ENCODE assay signal across 19 cellular contexts in the genomic region with DNA sequence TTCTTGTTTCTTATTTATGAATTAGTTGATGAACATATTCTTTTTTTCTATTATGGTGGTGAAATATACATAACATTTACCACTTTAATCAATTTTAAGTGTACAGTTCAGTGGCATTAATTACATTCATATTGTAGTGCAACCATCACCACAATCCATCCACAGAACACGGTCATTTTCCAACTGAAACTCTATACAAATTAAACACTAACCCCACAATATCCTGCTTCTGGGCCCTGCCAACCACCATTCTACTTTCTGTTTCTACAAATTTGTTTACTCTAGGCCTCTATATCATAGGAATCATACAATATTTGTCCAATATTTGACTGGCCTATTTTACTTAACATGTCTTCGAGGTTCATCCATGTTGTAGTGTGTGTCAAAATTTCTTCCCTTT. TPM values are rescaled to one million over a fixed set of nuclear protein-coding genes. Genes with fewer than 3 reads are reported as not detected.
DNase-seq lines count a peak whose midpoint lies in the region; ATAC-seq and TF ChIP-seq lines count a peak whose summit lies in the region.
"Had no signal": no experiment of that assay in that cellular context is flagged by ENCODE, and none has a peak within 500 bp of the region (broad histone marks: within the 10 kb centered on the region; RNA-seq: fewer than 3 reads in every experiment).

No MANE protein-coding gene starts in this region.

- H3K9me3 ChIP-seq in CD4-positive, CD25-positive, alpha-beta regulatory T cell (ENCODE audit: control insufficient read depth in 2 of 2, low read length in 2 of 2) = no peaks in the 10 kb centered on the region
- H3K9me3 ChIP-seq: A549 had no signal

- H3K36me3 ChIP-seq in CD4-positive, CD25-positive, alpha-beta regulatory T cell (ENCODE audit: control insufficient read depth, insufficient read depth, low read length) = peaks cover 80% of the 10 kb centered on the region

- peak overlapping the region; percentile 17 for H3K4me3 ChIP-seq in CD4-positive, CD25-positive, alpha-beta regulatory T cell (ENCODE audit: low read depth, low read length)
- H3K4me3 ChIP-seq: A549 had no signal

- H3K4me1 ChIP-seq in CD4-positive, CD25-positive, alpha-beta regulatory T cell (ENCODE audit: control insufficient read depth, insufficient read depth, low read length, poor library complexity, severe bottlenecking) = peaks cover 53% of the 10 kb centered on the region

- peak overlapping the region; percentile 15 to 91 (median 67) for H3K27ac Mint-ChIP-seq in CD4-positive, CD25-positive, alpha-beta regulatory T cell
- H3K27ac Mint-ChIP-seq in activated T-helper 1 cell treated with anti-CD3 and anti-CD28 coated beads, Interleukin-12 subunit alpha, Interleukin-12 subunit beta, Interleukin-2, Interleukin-4 antibody, amounts not matched to agents 30 ng/mL and 10 ng/mL and 1 ng/mL, durations not matched to agents 14 hours and 24 hours and 36 hours = peak overlapping the region; percentile 40
- H3K27ac Mint-ChIP-seq in naive thymus-derived CD8-positive, alpha-beta T cell = peak overlapping the region in 7 of 10 donors; percentile 1 to 73 (median 26)
- H3K27ac Mint-ChIP-seq in mesothelial cell of epicardium = no peak overlapping the region

- no peaks in the 10 kb centered on the region for H3K27me3 ChIP-seq in CD4-positive, CD25-positive, alpha-beta regulatory T cell (ENCODE audit: control insufficient read depth, insufficient read depth, low read length)

- H3K4me3 Mint-ChIP-seq in CD4-positive, CD25-positive, alpha-beta regulatory T cell = peak overlapping the region; percentile 0 to 73 (median 40)
- H3K4me3 Mint-ChIP-seq in activated T-helper 1 cell treated with anti-CD3 and anti-CD28 coated beads, Interleukin-12 subunit alpha, Interleukin-12 subunit beta, Interleukin-2, Interleukin-4 antibody, amounts not matched to agents 30 ng/mL and 10 ng/mL and 1 ng/mL, durations not matched to agents 14 hours and 24 hours and 36 hours = no peak overlapping the region
- H3K4me3 Mint-ChIP-seq in naive thymus-derived CD8-positive, alpha-beta T cell = peak overlapping the region in 3 of 10 donors; percentile 0 to 21 (median 11)
- H3K4me3 Mint-ChIP-seq in mesothelial cell of epicardium = no peak overlapping the region

- no peak overlapping the region for H3K27ac ChIP-seq in CD4-positive, CD25-positive, alpha-beta regulatory T cell (ENCODE audit: insufficient read depth, low read length, poor library complexity, severe bottlenecking)
- H3K27ac ChIP-seq: A549, KMS-11 had no signal

- peaks cover 74% of the 10 kb centered on the region for H3K36me3 Mint-ChIP-seq in CD4-positive, CD25-positive, alpha-beta regulatory T cell
- peaks cover 32% of the 10 kb centered on the region for H3K36me3 Mint-ChIP-seq in activated T-helper 1 cell treated with anti-CD3 and anti-CD28 coated beads, Interleukin-12 subunit alpha, Interleukin-12 subunit beta, Interleukin-2, Interleukin-4 antibody, amounts not matched to agents 30 ng/mL and 10 ng/mL and 1 ng/mL, durations not matched to agents 14 hours and 24 hours and 36 hours (ENCODE audit: low read depth)
- peaks cover 30 to 75% (median 66%) of the 10 kb centered on the region in 3 donors for H3K36me3 Mint-ChIP-seq in naive thymus-derived CD8-positive, alpha-beta T cell
- peaks cover 2% of the 10 kb centered on the region for H3K36me3 Mint-ChIP-seq in mesothelial cell of epicardium

- ATAC-seq in CD4-positive, CD25-positive, alpha-beta regulatory T cell (ENCODE audit: low read depth in 2 of 2) = no peak
- no peak for ATAC-seq in naive thymus-derived CD8-positive, alpha-beta T cell
- ATAC-seq: A549 had no signal

- TF ChIP-seq CTCF in mesothelial cell of epicardium (IDR thresholded peaks at IDR 0.05; ENCODE audit: unreplicated experiment) = no peak

- intact Hi-C loops in activated T-helper 1 cell treated with anti-CD3 and anti-CD28 coated beads, Interleukin-12 subunit alpha, Interleukin-12 subunit beta, Interleukin-2, Interleukin-4 antibody, amounts not matched to agents 30 ng/mL and 10 ng/mL and 1 ng/mL, durations not matched to agents 14 hours and 24 hours and 36 hours (cut with micrococcal nuclease) = loop anchor here (10.0 kb wide), 1 partner anchor 360 kb away; a partner anchor contains a TSS

- H3K9me3 Mint-ChIP-seq in CD4-positive, CD25-positive, alpha-beta regulatory T cell = no peaks in the 10 kb centered on the region
- peaks cover 4% of the 10 kb centered on the region for H3K9me3 Mint-ChIP-seq in activated T-helper 1 cell treated with anti-CD3 and anti-CD28 coated beads, Interleukin-12 subunit alpha, Interleukin-12 subunit beta, Interleukin-2, Interleukin-4 antibody, amounts not matched to agents 30 ng/mL and 10 ng/mL and 1 ng/mL, durations not matched to agents 14 hours and 24 hours and 36 hours
- H3K9me3 Mint-ChIP-seq in naive thymus-derived CD8-positive, alpha-beta T cell = peaks cover 0 to 3% (median 0%) of the 10 kb centered on the region in 9 donors
- H3K9me3 Mint-ChIP-seq in mesothelial cell of epicardium = peaks cover 5% of the 10 kb centered on the region
- H3K9me3 Mint-ChIP-seq: CD4-positive, alpha-beta memory T cell had no signal

- peaks cover 57 to 99% (median 80%) of the 10 kb centered on the region in 4 donors for H3K4me1 Mint-ChIP-seq in CD4-positive, CD25-positive, alpha-beta regulatory T cell
- peaks cover 51% of the 10 kb centered on the region for H3K4me1 Mint-ChIP-seq in activated T-helper 1 cell treated with anti-CD3 and anti-CD28 coated beads, Interleukin-12 subunit alpha, Interleukin-12 subunit beta, Interleukin-2, Interleukin-4 antibody, amounts not matched to agents 30 ng/mL and 10 ng/mL and 1 ng/mL, durations not matched to agents 14 hours and 24 hours and 36 hours (ENCODE audit: low read depth)
- H3K4me1 Mint-ChIP-seq in naive thymus-derived CD8-positive, alpha-beta T cell = peaks cover 38 to 85% (median 69%) of the 10 kb centered on the region in 4 donors
- peaks cover 15% of the 10 kb centered on the region for H3K4me1 Mint-ChIP-seq in mesothelial cell of epicardium

- no peaks in the 10 kb centered on the region for H3K27me3 Mint-ChIP-seq in CD4-positive, CD25-positive, alpha-beta regulatory T cell
- H3K27me3 Mint-ChIP-seq in activated T-helper 1 cell treated with anti-CD3 and anti-CD28 coated beads, Interleukin-12 subunit alpha, Interleukin-12 subunit beta, Interleukin-2, Interleukin-4 antibody, amounts not matched to agents 30 ng/mL and 10 ng/mL and 1 ng/mL, durations not matched to agents 14 hours and 24 hours and 36 hours (ENCODE audit: insufficient read depth) = no peaks in the 10 kb centered on the region
- H3K27me3 Mint-ChIP-seq in naive thymus-derived CD8-positive, alpha-beta T cell = no peaks in the 10 kb centered on the region
- H3K27me3 Mint-ChIP-seq in mesothelial cell of epicardium (ENCODE audit: low read depth) = no peaks in the 10 kb centered on the region
- H3K27me3 Mint-ChIP-seq: CD4-positive, alpha-beta memory T cell had no signal

- no peak for DNase-seq in CD4-positive, CD25-positive, alpha-beta regulatory T cell
- peak; percentile 26 for DNase-seq in NCI-H2029 (lab: John Stamatoyannopoulos, UW)
- no peak for DNase-seq in activated T-helper 1 cell treated with anti-CD3 and anti-CD28 coated beads, Interleukin-12 subunit alpha, Interleukin-12 subunit beta, Interleukin-2, Interleukin-4 antibody, amounts not matched to agents 30 ng/mL and 10 ng/mL and 1 ng/mL, durations not matched to agents 14 hours and 24 hours and 36 hours (ENCODE audit: low spot score)
- no peak for DNase-seq in naive thymus-derived CD8-positive, alpha-beta T cell
- no peak for DNase-seq in central memory CD4-positive, alpha-beta T cell
- no peak for DNase-seq in mesothelial cell of epicardium (ENCODE audit: low spot score in 2 of 2, unreplicated experiment in 2 of 2)
- no peak for DNase-seq in stimulated activated CD4-positive, alpha-beta T cell treated with anti-CD3 and anti-CD28 coated beads, Interleukin-4, amount 100 ng/mL, for 4 hours
- DNase-seq: Calu3; CD4-positive, alpha-beta memory T cell; H7; NCI-H1092; NCI-H1436 treated with DMSO at 0.1 percent for 48 hours; NCI-H2081; NK-92 treated with Interleukin-12 subunit alpha and Interleukin-12 subunit beta, amount 100 ng/mL, for 24 hours; OCI-M1; Right ventricle myocardium superior had no signal

- POLR2A ChIA-PET in naive thymus-derived CD8-positive, alpha-beta T cell (lab: Charles Lee) = interaction anchor here (1.3 kb wide), 2 partner anchors 16 to 110 kb away, joined by 3 to 7 read pairs; no protein-coding TSS in a partner anchor

RNA-seq across cellular contexts. Expression of a gene that starts 7.3 kb away (rescaled TPM):
- 16.6 TPM for total RNA-seq in CD4-positive, CD25-positive, alpha-beta regulatory T cell
- 10 to 100 TPM in 2 of 4 donors, 1 to 10 TPM in 2; 7.6 to 15.0 (median 10.3) TPM for polyA plus RNA-seq in CD4-positive, CD25-positive, alpha-beta regulatory T cell
- 0.67 and 0.96 TPM in 2 replicates for total RNA-seq in activated T-helper 1 cell treated with anti-CD3 and anti-CD28 coated beads, Interleukin-12 subunit alpha, Interleukin-12 subunit beta, Interleukin-2, Interleukin-4 antibody, amounts not matched to agents 30 ng/mL and 10 ng/mL and 1 ng/mL, durations not matched to agents 14 hours and 24 hours and 36 hours
- 10 to 100 TPM; 22.5 to 23.5 TPM for total RNA-seq in naive thymus-derived CD8-positive, alpha-beta T cell
- polyA plus RNA-seq in naive thymus-derived CD8-positive, alpha-beta T cell = 1 to 10 TPM; 2.3 to 2.7 (median 2.6) TPM
- 1.7 to 1.9 TPM (median 1.8 TPM) in 3 replicates for total RNA-seq in mesothelial cell of epicardium
- total RNA-seq: HT-29 had no signal

Comparison
In these comparisons a context has a peak if more than half of its experiments do, and no peak if none do; other contexts are left out.
1. H3K4me3 Mint-ChIP-seq: peak in CD4-positive, CD25-positive, alpha-beta regulatory T cell (4 of 4); none in activated T-helper 1 cell treated with anti-CD3 and anti-CD28 coated beads, Interleukin-12 subunit alpha, Interleukin-12 subunit beta, Interleukin-2, Interleukin-4 antibody, amounts not matched to agents 30 ng/mL and 10 ng/mL and 1 ng/mL, durations not matched to agents 14 hours and 24 hours and 36 hours (single experiment) and mesothelial cell of epicardium (single experiment).